Comparison of ENCODE assay signal across 1 cellular context in the genomic region with DNA sequence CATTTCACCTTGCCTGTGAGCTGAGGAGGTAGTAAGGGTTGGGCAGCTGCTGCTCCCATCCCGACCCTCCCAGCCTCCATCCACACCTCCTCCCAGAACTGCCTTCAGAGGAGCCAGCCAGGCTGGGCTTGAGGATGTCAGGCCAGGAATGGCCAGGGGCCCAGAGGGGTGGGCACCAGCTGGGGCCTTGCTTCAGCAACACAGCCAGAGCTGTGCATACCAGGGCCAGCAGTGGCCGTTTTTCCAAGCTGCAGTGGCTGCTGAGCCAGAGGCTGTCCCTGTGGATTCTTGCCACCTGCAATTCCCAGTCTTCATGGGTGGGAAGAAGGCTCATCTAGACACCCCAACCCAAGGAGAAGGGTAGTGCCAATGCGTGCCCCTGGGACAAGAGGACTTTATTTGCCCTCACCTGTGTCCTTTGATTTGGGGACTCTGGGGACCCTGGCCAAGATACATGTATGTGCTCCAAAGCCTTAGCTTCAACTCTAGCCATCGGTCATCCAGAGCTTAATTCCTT.
TF ChIP-seq lines count a peak whose summit lies in the region.

No MANE protein-coding gene starts in this region.

TF ChIP-seq in A549, 52 proteins besides CTCF, POLR2A, EP300 and RAD21:
- TF ChIP-seq BHLHE40 (IDR thresholded peaks at IDR 0.05; ENCODE audit: low read depth, low read length): no peak
- no peak for TF ChIP-seq ESRRA (IDR thresholded peaks at IDR 0.05; ENCODE audit: borderline replicate concordance, low read length)
- TF ChIP-seq, protein P1, sequence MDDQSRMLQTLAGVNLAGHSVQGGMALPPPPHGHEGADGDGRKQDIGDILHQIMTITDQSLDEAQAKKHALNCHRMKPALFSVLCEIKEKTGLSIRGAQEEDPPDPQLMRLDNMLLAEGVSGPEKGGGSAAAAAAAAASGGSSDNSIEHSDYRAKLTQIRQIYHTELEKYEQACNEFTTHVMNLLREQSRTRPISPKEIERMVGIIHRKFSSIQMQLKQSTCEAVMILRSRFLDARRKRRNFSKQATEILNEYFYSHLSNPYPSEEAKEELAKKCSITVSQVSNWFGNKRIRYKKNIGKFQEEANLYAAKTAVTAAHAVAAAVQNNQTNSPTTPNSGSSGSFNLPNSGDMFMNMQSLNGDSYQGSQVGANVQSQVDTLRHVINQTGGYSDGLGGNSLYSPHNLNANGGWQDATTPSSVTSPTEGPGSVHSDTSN (IDR thresholded peaks at IDR 0.05): no peak
- TF ChIP-seq CBX8 (IDR thresholded peaks at IDR 0.05): no peak
- TF ChIP-seq, protein P2, sequence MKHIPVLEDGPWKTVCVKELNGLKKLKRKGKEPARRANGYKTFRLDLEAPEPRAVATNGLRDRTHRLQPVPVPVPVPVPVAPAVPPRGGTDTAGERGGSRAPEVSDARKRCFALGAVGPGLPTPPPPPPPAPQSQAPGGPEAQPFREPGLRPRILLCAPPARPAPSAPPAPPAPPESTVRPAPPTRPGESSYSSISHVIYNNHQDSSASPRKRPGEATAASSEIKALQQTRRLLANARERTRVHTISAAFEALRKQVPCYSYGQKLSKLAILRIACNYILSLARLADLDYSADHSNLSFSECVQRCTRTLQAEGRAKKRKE (CRISPR knock-in tag; IDR thresholded peaks at IDR 0.05; ENCODE audit: low read depth): no peak
- TF ChIP-seq ZSCAN20 (CRISPR knock-in tag; IDR thresholded peaks at IDR 0.05): no peak
- TF ChIP-seq, protein P3, sequence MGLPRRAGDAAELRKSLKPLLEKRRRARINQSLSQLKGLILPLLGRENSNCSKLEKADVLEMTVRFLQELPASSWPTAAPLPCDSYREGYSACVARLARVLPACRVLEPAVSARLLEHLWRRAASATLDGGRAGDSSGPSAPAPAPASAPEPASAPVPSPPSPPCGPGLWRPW (IDR thresholded peaks at IDR 0.05): no peak
- TF ChIP-seq GATA3 (IDR thresholded peaks at IDR 0.05; ENCODE audit: borderline replicate concordance): no peak
- no peak for TF ChIP-seq EHF (CRISPR knock-in tag; IDR thresholded peaks at IDR 0.05)
